ENCODE assay signal across 9 cellular contexts in genomic region chr11:64803846-64804345, GRCh38. TPM values are rescaled to one million over a fixed set of nuclear protein-coding genes. Genes with fewer than 3 reads are reported as not detected.
A peak's percentile ranks its signal among the peaks of the same experiment; 100 is the strongest.
DNase-seq lines count a peak whose midpoint lies in the region; ATAC-seq, FAIRE-seq and TF ChIP-seq lines count a peak whose summit lies in the region.
"Had no signal": no experiment of that assay in that cellular context is flagged by ENCODE, and none has a peak within 500 bp of the region (broad histone marks: within the 10 kb centered on the region; RNA-seq: fewer than 3 reads in every experiment).

No MANE protein-coding gene starts in this region.

- TF ChIP-seq POLR2A in H54 (IDR thresholded peaks at IDR 0.05; ENCODE audit: low read depth, low read length) (no peak), heart left ventricle (IDR thresholded peaks at IDR 0.05) (no peak), gastrocnemius medialis (IDR thresholded peaks at IDR 0.05) (no peak)

- intact Hi-C loops in heart left ventricle (cut with DNase I), result no loop called here
- intact Hi-C loops in gastrocnemius medialis (cut with DNase I; ENCODE audit: low total_unique reads), result loop anchor here (1.0 kb wide), 1 partner anchor 26 kb away; the partner anchor contains the start of gene SF1

- H3K27me3 ChIP-seq in heart left ventricle, result no peaks in the 10 kb centered on the region
- no peaks in the 10 kb centered on the region for H3K27me3 ChIP-seq in gastrocnemius medialis

- WGBS in heart left ventricle, 4 donors, result 39 to 50% (median 41%) methylated on average over 15 of the region's 15 CpGs

- H3K4me1 ChIP-seq in heart left ventricle, result peaks cover 5 to 47% (median 24%) of the 10 kb centered on the region in 12 donors
- peaks cover 13 to 16% of the 10 kb centered on the region in 2 donors for H3K4me1 ChIP-seq in gastrocnemius medialis

- H3K27ac ChIP-seq in VCaP (peak overlapping the region; percentile 94), heart left ventricle (peak overlapping the region; percentile 36 to 97 (median 92)), gastrocnemius medialis (peak overlapping the region; percentile 85 to 91 (median 89))

- FAIRE-seq in H54 (lab: Jason Lieb, UNC), result no peak

- H3K9me3 ChIP-seq in heart left ventricle (no peaks in the 10 kb centered on the region), gastrocnemius medialis (no peaks in the 10 kb centered on the region)

- peak in 3 of 4 donors; percentile 3 to 5 (median 3) for ATAC-seq in heart left ventricle
- peak in 1 of 2 donors; percentile 14 for ATAC-seq in gastrocnemius medialis
- ATAC-seq in HG03460 (IDR thresholded peaks at IDR 0.05; ENCODE audit: unreplicated experiment), result no peak

- no peak for TF ChIP-seq CTCF in VCaP (conservative IDR thresholded peaks at IDR 0.05)
- TF ChIP-seq CTCF in heart left ventricle (IDR thresholded peaks at IDR 0.05), result no peak
- no peak for TF ChIP-seq CTCF in gastrocnemius medialis (IDR thresholded peaks at IDR 0.05 in 4 of 5, conservative IDR thresholded peaks at IDR 0.05 in 1 of 5)

- H3K36me3 ChIP-seq in heart left ventricle (peaks cover 0 to 46% (median 21%) of the 10 kb centered on the region in 9 donors), gastrocnemius medialis (peaks cover 0 to 28% of the 10 kb centered on the region in 2 donors)

- DNase-seq in H54 (ENCODE audit: insufficient read length, low spot score), result peak; percentile 57
- DNase-seq in heart left ventricle, result no peak
- DNase-seq in gastrocnemius medialis, result no peak
- no peak for DNase-seq in globus pallidus (ENCODE audit: low spot score)
- no peak for DNase-seq in stimulated activated CD4-positive, alpha-beta T cell treated with anti-CD3 and anti-CD28 coated beads, Interleukin-2, amount 100 ng/mL, for 48 hours
- DNase-seq in GM19240 (ENCODE audit: insufficient read length, low spot score), result no peak

- in situ Hi-C loops in gastrocnemius medialis (cut with MboI; ENCODE audit: low sequenced_read_pairs in 4 of 4), result no loop called here

- H3K4me3 ChIP-seq in heart left ventricle (peak overlapping the region in 11 of 12 donors; percentile 52 to 89 (median 75)), gastrocnemius medialis (peak overlapping the region; percentile 62 to 80 (median 77))

RNA-seq across cellular contexts. Expression of gene MAP4K2, which starts 0.9 kb away (rescaled TPM):
- total RNA-seq in heart left ventricle (10 to 100 TPM in 3 of 9 donors, 1 to 10 TPM in 6; 7.0 to 27.5 (median 8.6) TPM), gastrocnemius medialis (10 to 100 TPM in 1 of 4 donors, 1 to 10 TPM in 3; 4.3 to 14.8 (median 6.2) TPM)
- 1 to 10 TPM; 7.8 to 9.5 TPM for polyA plus RNA-seq in heart left ventricle

RNA-seq across cellular contexts. Expression of gene MEN1, which starts 6.5 kb away (rescaled TPM):
- 10 to 100 TPM in 4 of 9 donors, 1 to 10 TPM in 5; 6.6 to 15.0 (median 9.0) TPM for total RNA-seq in heart left ventricle
- 10 to 100 TPM in 1 of 2 donors, 1 to 10 TPM in 1; 7.2 to 15.2 TPM for polyA plus RNA-seq in heart left ventricle
- 10 to 100 TPM in 2 of 4 donors, 1 to 10 TPM in 2; 7.4 to 12.2 (median 9.8) TPM for total RNA-seq in gastrocnemius medialis

RNA-seq across cellular contexts. Expression of gene SF1, which starts 25.6 kb away (rescaled TPM):
- 100 to 1,000 TPM; 103 to 349 (median 157) TPM for total RNA-seq in heart left ventricle
- polyA plus RNA-seq in heart left ventricle, result 10 to 100 TPM; 59.2 to 65.5 TPM
- total RNA-seq in gastrocnemius medialis, result 100 to 1,000 TPM; 171 to 249 (median 193) TPM

RNA-seq across cellular contexts. Expression of gene CDC42BPG, which starts 40.6 kb away (rescaled TPM):
- total RNA-seq in heart left ventricle, result under 1 TPM in 8 of 9 donors, not detected in 1; 0.12 to 0.50 (median 0.26) TPM
- under 1 TPM; 0.12 to 0.15 TPM for polyA plus RNA-seq in heart left ventricle
- total RNA-seq in gastrocnemius medialis, result under 1 TPM in 2 of 4 donors, not detected in 2; 0.15 to 0.19 TPM
- total RNA-seq: RPMI7951 had no signal

RNA-seq across cellular contexts. Expression of gene PYGM, which starts 44.1 kb away (rescaled TPM):
- total RNA-seq in heart left ventricle, result 100 to 1,000 TPM in 4 of 9 donors, 10 to 100 TPM in 5; 51.6 to 167 (median 89.9) TPM
- 10 to 100 TPM; 10.3 to 71.8 TPM for polyA plus RNA-seq in heart left ventricle
- total RNA-seq in gastrocnemius medialis, result 1,000 to 10,000 TPM in 3 of 4 donors, 100 to 1,000 TPM in 1; 881 to 2,858 (median 1,836) TPM
- total RNA-seq: RPMI7951 had no signal
